Comparison of ENCODE assay signal across 1 cellular context in the genomic region with DNA sequence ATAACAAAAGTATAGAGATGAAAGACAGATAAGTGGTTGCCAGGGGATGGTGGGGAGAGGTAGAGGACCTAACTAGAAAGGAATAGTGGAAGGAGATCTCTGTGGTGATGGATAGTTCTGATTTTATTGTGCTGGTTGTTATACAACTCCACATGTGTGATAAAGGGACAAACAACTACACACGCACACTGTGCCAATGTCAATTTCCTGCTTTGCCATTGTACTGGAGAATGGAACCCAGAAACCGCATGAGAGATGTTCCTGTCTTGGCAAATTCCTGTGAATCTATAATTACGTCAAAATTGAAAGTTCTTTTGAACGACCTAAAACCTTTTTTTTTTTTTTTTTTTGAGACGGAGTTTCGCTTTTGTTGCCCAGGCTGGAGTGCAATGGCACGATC.
TF ChIP-seq lines count a peak whose summit lies in the region.

No MANE protein-coding gene starts in this region.

TF ChIP-seq in GM23338, 12 proteins besides CTCF, POLR2A, EP300 and RAD21:
- TF ChIP-seq NANOG (IDR thresholded peaks at IDR 0.05; ENCODE audit: borderline replicate concordance) (no peak), EZH2phosphoT487 (IDR thresholded peaks at IDR 0.05; ENCODE audit: unreplicated experiment) (no peak), STAT1 (IDR thresholded peaks at IDR 0.05; ENCODE audit: unreplicated experiment) (no peak), JUNB (IDR thresholded peaks at IDR 0.05; ENCODE audit: unreplicated experiment) (no peak), POLR2AphosphoS5 (IDR thresholded peaks at IDR 0.05; ENCODE audit: low read depth) (no peak), CREB1 (CRISPR knock-in tag; IDR thresholded peaks at IDR 0.05; ENCODE audit: low read depth) (no peak), EZH2 (IDR thresholded peaks at IDR 0.05; ENCODE audit: low read depth, unreplicated experiment) (no peak), ZNF331 (CRISPR knock-in tag; IDR thresholded peaks at IDR 0.05; ENCODE audit: low read depth) (no peak), ZNF114 (CRISPR knock-in tag; IDR thresholded peaks at IDR 0.05) (no peak)
- TF ChIP-seq, protein P1, sequence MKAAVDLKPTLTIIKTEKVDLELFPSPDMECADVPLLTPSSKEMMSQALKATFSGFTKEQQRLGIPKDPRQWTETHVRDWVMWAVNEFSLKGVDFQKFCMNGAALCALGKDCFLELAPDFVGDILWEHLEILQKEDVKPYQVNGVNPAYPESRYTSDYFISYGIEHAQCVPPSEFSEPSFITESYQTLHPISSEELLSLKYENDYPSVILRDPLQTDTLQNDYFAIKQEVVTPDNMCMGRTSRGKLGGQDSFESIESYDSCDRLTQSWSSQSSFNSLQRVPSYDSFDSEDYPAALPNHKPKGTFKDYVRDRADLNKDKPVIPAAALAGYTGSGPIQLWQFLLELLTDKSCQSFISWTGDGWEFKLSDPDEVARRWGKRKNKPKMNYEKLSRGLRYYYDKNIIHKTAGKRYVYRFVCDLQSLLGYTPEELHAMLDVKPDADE (IDR thresholded peaks at IDR 0.05): no peak
- TF ChIP-seq, protein P2, sequence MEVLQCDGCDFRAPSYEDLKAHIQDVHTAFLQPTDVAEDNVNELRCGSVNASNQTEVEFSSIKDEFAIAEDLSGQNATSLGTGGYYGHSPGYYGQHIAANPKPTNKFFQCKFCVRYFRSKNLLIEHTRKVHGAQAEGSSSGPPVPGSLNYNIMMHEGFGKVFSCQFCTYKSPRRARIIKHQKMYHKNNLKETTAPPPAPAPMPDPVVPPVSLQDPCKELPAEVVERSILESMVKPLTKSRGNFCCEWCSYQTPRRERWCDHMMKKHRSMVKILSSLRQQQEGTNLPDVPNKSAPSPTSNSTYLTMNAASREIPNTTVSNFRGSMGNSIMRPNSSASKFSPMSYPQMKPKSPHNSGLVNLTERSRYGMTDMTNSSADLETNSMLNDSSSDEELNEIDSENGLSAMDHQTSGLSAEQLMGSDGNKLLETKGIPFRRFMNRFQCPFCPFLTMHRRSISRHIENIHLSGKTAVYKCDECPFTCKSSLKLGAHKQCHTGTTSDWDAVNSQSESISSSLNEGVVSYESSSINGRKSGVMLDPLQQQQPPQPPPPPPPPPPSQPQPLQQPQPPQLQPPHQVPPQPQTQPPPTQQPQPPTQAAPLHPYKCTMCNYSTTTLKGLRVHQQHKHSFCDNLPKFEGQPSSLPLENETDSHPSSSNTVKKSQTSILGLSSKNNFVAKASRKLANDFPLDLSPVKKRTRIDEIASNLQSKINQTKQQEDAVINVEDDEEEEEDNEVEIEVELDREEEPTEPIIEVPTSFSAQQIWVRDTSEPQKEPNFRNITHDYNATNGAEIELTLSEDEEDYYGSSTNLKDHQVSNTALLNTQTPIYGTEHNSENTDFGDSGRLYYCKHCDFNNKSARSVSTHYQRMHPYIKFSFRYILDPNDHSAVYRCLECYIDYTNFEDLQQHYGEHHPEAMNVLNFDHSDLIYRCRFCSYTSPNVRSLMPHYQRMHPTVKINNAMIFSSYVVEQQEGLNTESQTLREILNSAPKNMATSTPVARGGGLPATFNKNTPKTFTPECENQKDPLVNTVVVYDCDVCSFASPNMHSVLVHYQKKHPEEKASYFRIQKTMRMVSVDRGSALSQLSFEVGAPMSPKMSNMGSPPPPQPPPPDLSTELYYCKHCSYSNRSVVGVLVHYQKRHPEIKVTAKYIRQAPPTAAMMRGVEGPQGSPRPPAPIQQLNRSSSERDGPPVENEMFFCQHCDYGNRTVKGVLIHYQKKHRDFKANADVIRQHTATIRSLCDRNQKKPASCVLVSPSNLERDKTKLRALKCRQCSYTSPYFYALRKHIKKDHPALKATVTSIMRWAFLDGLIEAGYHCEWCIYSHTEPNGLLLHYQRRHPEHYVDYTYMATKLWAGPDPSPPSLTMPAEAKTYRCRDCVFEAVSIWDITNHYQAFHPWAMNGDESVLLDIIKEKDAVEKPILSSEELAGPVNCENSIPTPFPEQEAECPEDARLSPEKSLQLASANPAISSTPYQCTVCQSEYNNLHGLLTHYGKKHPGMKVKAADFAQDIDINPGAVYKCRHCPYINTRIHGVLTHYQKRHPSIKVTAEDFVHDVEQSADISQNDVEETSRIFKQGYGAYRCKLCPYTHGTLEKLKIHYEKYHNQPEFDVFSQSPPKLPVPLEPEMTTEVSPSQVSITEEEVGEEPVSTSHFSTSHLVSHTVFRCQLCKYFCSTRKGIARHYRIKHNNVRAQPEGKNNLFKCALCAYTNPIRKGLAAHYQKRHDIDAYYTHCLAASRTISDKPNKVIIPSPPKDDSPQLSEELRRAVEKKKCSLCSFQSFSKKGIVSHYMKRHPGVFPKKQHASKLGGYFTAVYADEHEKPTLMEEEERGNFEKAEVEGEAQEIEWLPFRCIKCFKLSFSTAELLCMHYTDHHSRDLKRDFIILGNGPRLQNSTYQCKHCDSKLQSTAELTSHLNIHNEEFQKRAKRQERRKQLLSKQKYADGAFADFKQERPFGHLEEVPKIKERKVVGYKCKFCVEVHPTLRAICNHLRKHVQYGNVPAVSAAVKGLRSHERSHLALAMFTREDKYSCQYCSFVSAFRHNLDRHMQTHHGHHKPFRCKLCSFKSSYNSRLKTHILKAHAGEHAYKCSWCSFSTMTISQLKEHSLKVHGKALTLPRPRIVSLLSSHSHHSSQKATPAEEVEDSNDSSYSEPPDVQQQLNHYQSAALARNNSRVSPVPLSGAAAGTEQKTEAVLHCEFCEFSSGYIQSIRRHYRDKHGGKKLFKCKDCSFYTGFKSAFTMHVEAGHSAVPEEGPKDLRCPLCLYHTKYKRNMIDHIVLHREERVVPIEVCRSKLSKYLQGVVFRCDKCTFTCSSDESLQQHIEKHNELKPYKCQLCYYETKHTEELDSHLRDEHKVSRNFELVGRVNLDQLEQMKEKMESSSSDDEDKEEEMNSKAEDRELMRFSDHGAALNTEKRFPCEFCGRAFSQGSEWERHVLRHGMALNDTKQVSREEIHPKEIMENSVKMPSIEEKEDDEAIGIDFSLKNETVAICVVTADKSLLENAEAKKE (CRISPR knock-in tag; IDR thresholded peaks at IDR 0.05): no peak
- TF ChIP-seq, protein P3, sequence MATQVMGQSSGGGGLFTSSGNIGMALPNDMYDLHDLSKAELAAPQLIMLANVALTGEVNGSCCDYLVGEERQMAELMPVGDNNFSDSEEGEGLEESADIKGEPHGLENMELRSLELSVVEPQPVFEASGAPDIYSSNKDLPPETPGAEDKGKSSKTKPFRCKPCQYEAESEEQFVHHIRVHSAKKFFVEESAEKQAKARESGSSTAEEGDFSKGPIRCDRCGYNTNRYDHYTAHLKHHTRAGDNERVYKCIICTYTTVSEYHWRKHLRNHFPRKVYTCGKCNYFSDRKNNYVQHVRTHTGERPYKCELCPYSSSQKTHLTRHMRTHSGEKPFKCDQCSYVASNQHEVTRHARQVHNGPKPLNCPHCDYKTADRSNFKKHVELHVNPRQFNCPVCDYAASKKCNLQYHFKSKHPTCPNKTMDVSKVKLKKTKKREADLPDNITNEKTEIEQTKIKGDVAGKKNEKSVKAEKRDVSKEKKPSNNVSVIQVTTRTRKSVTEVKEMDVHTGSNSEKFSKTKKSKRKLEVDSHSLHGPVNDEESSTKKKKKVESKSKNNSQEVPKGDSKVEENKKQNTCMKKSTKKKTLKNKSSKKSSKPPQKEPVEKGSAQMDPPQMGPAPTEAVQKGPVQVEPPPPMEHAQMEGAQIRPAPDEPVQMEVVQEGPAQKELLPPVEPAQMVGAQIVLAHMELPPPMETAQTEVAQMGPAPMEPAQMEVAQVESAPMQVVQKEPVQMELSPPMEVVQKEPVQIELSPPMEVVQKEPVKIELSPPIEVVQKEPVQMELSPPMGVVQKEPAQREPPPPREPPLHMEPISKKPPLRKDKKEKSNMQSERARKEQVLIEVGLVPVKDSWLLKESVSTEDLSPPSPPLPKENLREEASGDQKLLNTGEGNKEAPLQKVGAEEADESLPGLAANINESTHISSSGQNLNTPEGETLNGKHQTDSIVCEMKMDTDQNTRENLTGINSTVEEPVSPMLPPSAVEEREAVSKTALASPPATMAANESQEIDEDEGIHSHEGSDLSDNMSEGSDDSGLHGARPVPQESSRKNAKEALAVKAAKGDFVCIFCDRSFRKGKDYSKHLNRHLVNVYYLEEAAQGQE (IDR thresholded peaks at IDR 0.05; ENCODE audit: unreplicated experiment): no peak
